ENCODE assay signal across 16 cellular contexts in genomic region chr9:129211686-129212085, GRCh38. TPM values are rescaled to one million over a fixed set of nuclear protein-coding genes. Genes with fewer than 3 reads are reported as not detected.
DNase-seq lines count a peak whose midpoint lies in the region; ATAC-seq and TF ChIP-seq lines count a peak whose summit lies in the region.
"Had no signal": no experiment of that assay in that cellular context is flagged by ENCODE, and none has a peak within 500 bp of the region (broad histone marks: within the 10 kb centered on the region; RNA-seq: fewer than 3 reads in every experiment).

No MANE protein-coding gene starts in this region.

- H3K4me3 ChIP-seq in GM23338: 0 out of 2 replicates have a peak overlapping the region, but pooled peaks have one; percentile 20
- no peak overlapping the region for H3K4me3 ChIP-seq in sigmoid colon
- no peak overlapping the region for H3K4me3 ChIP-seq in HAP-1

- no peak for TF ChIP-seq CTCF in GM23338 (conservative IDR thresholded peaks at IDR 0.05; ENCODE audit: low read depth in 2 of 2)
- TF ChIP-seq CTCF in brain (conservative IDR thresholded peaks at IDR 0.05): no peak
- TF ChIP-seq CTCF in nephron progenitor cell (IDR thresholded peaks at IDR 0.05): no peak
- TF ChIP-seq CTCF in sigmoid colon (IDR thresholded peaks at IDR 0.05): no peak

- H3K27ac ChIP-seq in GM23338 (ENCODE audit: low read depth) (no peak overlapping the region), sigmoid colon (no peak overlapping the region)

- intact Hi-C loops in sigmoid colon (cut with DNase I): no loop called here

- H3K4me3 Mint-ChIP-seq in GM23338 (peak overlapping the region; percentile 25; the same call in 1 of the 3 replicates), brain (peak overlapping the region in 2 of 5 experiments; percentile 4 to 11), nephron progenitor cell (no peak overlapping the region)
- no peak overlapping the region for H3K4me3 Mint-ChIP-seq in stimulated activated memory B cell treated with anti-CD40 and anti-IgM and Interleukin-4, amounts not matched to agents 10 μg/mL and 1 μg/mL and 100 μg/mL, for 72 hours
- H3K4me3 Mint-ChIP-seq: CD14-positive monocyte had no signal

- H3K9me2 ChIP-seq in GM23338 (ENCODE audit: insufficient read depth): no peaks in the 10 kb centered on the region

- H3K4me1 Mint-ChIP-seq in GM23338: peaks cover 29% of the 10 kb centered on the region
- peaks cover 17% of the 10 kb centered on the region for H3K4me1 Mint-ChIP-seq in brain
- H3K4me1 Mint-ChIP-seq in nephron progenitor cell: peaks cover 50% of the 10 kb centered on the region
- H3K4me1 Mint-ChIP-seq in stimulated activated memory B cell treated with anti-CD40 and anti-IgM and Interleukin-4, amounts not matched to agents 10 μg/mL and 1 μg/mL and 100 μg/mL, for 72 hours: peaks cover 7% of the 10 kb centered on the region

- peaks cover 6% of the 10 kb centered on the region; the same call in 1 of the 2 replicates for H3F3A ChIP-seq in GM23338 (replicated peaks; ENCODE audit: low read depth)

- H3K9me3 Mint-ChIP-seq in GM23338 (no peaks in the 10 kb centered on the region), brain (peaks cover 0 to 4% (median 0%) of the 10 kb centered on the region in 5 experiments), nephron progenitor cell (no peaks in the 10 kb centered on the region)
- no peaks in the 10 kb centered on the region for H3K9me3 Mint-ChIP-seq in stimulated activated memory B cell treated with anti-CD40 and anti-IgM and Interleukin-4, amounts not matched to agents 10 μg/mL and 1 μg/mL and 100 μg/mL, for 72 hours

- no peak for TF ChIP-seq EP300 in sigmoid colon (IDR thresholded peaks at IDR 0.05)

- H3K79me2 ChIP-seq in GM23338 (replicated peaks; ENCODE audit: insufficient read depth): peaks cover 29% of the 10 kb centered on the region

- H3K9me3 ChIP-seq in sigmoid colon (no peaks in the 10 kb centered on the region), HAP-1 (no peaks in the 10 kb centered on the region)

- H3K27ac Mint-ChIP-seq in GM23338: no peak overlapping the region
- peak overlapping the region in 4 of 5 experiments; percentile 12 to 84 (median 36) for H3K27ac Mint-ChIP-seq in brain
- H3K27ac Mint-ChIP-seq in nephron progenitor cell: peak overlapping the region; percentile 11
- H3K27ac Mint-ChIP-seq in stimulated activated memory B cell treated with anti-CD40 and anti-IgM and Interleukin-4, amounts not matched to agents 10 μg/mL and 1 μg/mL and 100 μg/mL, for 72 hours: no peak overlapping the region
- H3K27ac Mint-ChIP-seq: CD14-positive monocyte had no signal

- in situ Hi-C loops in HAP-1 (cut with MboI; ENCODE audit: low sequenced_read_pairs): no loop called here

- no peak for ATAC-seq in GM23338
- ATAC-seq in stimulated activated memory B cell treated with anti-CD40 and anti-IgM and Interleukin-4, amounts not matched to agents 10 μg/mL and 1 μg/mL and 100 μg/mL, for 72 hours: no peak
- ATAC-seq: Panc1 had no signal

- H3K36me3 ChIP-seq in GM23338 (ENCODE audit: insufficient read depth): no peaks in the 10 kb centered on the region
- no peaks in the 10 kb centered on the region for H3K36me3 ChIP-seq in sigmoid colon
- H3K36me3 ChIP-seq in HAP-1 (replicated peaks): no peaks in the 10 kb centered on the region

- no peak for TF ChIP-seq POLR2A in sigmoid colon (IDR thresholded peaks at IDR 0.05)

- no peak overlapping the region for H2AFZ ChIP-seq in GM23338

- H3K27me3 Mint-ChIP-seq in GM23338 (ENCODE audit: insufficient read depth, low read depth, poor library complexity) (peaks cover 18% of the 10 kb centered on the region), brain (peaks cover 3% of the 10 kb centered on the region), nephron progenitor cell (ENCODE audit: low read depth, poor library complexity) (peaks cover 9% of the 10 kb centered on the region)
- H3K27me3 Mint-ChIP-seq in stimulated activated memory B cell treated with anti-CD40 and anti-IgM and Interleukin-4, amounts not matched to agents 10 μg/mL and 1 μg/mL and 100 μg/mL, for 72 hours: peaks cover 10% of the 10 kb centered on the region

- H3K4me2 ChIP-seq in GM23338: no peak overlapping the region

- H3K27me3 ChIP-seq in GM23338 (ENCODE audit: insufficient read depth): no peaks in the 10 kb centered on the region
- H3K27me3 ChIP-seq in sigmoid colon: no peaks in the 10 kb centered on the region
- H3K27me3 ChIP-seq in HAP-1 (ENCODE audit: low read depth): no peaks in the 10 kb centered on the region

- H3K4me1 ChIP-seq in GM23338 (ENCODE audit: insufficient read depth): peaks cover 21% of the 10 kb centered on the region
- H3K4me1 ChIP-seq in sigmoid colon: no peaks in the 10 kb centered on the region
- no peaks in the 10 kb centered on the region for H3K4me1 ChIP-seq in HAP-1

- H3K36me3 Mint-ChIP-seq in GM23338 (ENCODE audit: low read depth) (peaks cover 8% of the 10 kb centered on the region; the same call in 2 of the 3 replicates), brain (no peaks in the 10 kb centered on the region), nephron progenitor cell (ENCODE audit: low read depth) (no peaks in the 10 kb centered on the region)
- H3K36me3 Mint-ChIP-seq in stimulated activated memory B cell treated with anti-CD40 and anti-IgM and Interleukin-4, amounts not matched to agents 10 μg/mL and 1 μg/mL and 100 μg/mL, for 72 hours: no peaks in the 10 kb centered on the region
- H3K36me3 Mint-ChIP-seq: CD14-positive monocyte had no signal

- peaks cover 6% of the 10 kb centered on the region for H4K20me1 ChIP-seq in GM23338 (replicated peaks; ENCODE audit: insufficient read depth)

- WGBS in sigmoid colon, 2 donors: 62 to 84% methylated on average over 7 of the region's 7 CpGs

- DNase-seq in GM23338 (ENCODE audit: low spot score): peak; percentile 36
- DNase-seq in NCI-H2029 treated with DMSO at 0.1 percent for 48 hours (lab: John Stamatoyannopoulos, UW): peak; percentile 47
- no peak for DNase-seq in nephron progenitor cell
- DNase-seq in sigmoid colon: no peak
- no peak for DNase-seq in HAP-1 (ENCODE audit: low spot score in 2 of 2)
- DNase-seq in EL: no peak
- DNase-seq: DMS 273 treated with DMSO at 0.1 percent for 48 hours, HCEC 1CT, NCI-H1436, NCI-H2081, NCI-H345, SW 1271 had no signal

TF ChIP-seq in GM23338, 12 proteins besides CTCF, POLR2A, EP300 and RAD21 (continues in another document):
- no peak for TF ChIP-seq ZNF462 (CRISPR knock-in tag; IDR thresholded peaks at IDR 0.05)

RNA-seq across cellular contexts. Expression of gene IER5L, which starts 33.6 kb away (rescaled TPM):
- total RNA-seq in GM23338 (2014; rRNA removed; shearing (Covaris generic)): 0.90 and 1.2 TPM in 2 replicates
- polyA plus RNA-seq in GM23338 (2016; fragmentation: Nextera tagmentation; extraction: Ambion mirVana) (0.19 and 0.24 TPM in 2 replicates), brain (ENCODE audit: insufficient read depth, low read depth, low replicate concordance) (9.6 TPM), sigmoid colon (1 to 10 TPM; 2.3 to 6.7 (median 6.0) TPM)
- 10 to 100 TPM in 2 of 4 donors, 1 to 10 TPM in 2; 4.4 to 17.4 (median 10.2) TPM for total RNA-seq in sigmoid colon

Comparison
In these comparisons a context has a peak if more than half of its experiments do, and no peak if none do; other contexts are left out.
1. DNase-seq: peak in GM23338 (single experiment) and NCI-H2029 treated with DMSO at 0.1 percent for 48 hours (single experiment); none in nephron progenitor cell (single experiment), sigmoid colon (single experiment), HAP-1 (0 of 2) and EL (single experiment).
2. H3K27ac Mint-ChIP-seq: peak in brain (4 of 5) and nephron progenitor cell (single experiment); none in GM23338 (single experiment) and stimulated activated memory B cell treated with anti-CD40 and anti-IgM and Interleukin-4, amounts not matched to agents 10 μg/mL and 1 μg/mL and 100 μg/mL, for 72 hours (single experiment).